Comparison of ENCODE assay signal across 29 cellular contexts in genomic region chr11:1966531-1966930, GRCh38. TPM values are rescaled to one million over a fixed set of nuclear protein-coding genes. Genes with fewer than 3 reads are reported as not detected.
"Had no signal": no experiment of that assay in that cellular context is flagged by ENCODE, and none has a peak within 500 bp of the region (broad histone marks: within the 10 kb centered on the region; RNA-seq: fewer than 3 reads in every experiment).

No MANE protein-coding gene starts in this region.

- H3K27me3 Mint-ChIP-seq: activated CD4-positive, alpha-beta memory T cell treated with anti-CD3 and anti-CD28 coated beads, Interleukin-2, amount 10 ng/mL, durations not matched to agents 7 days and 5 days; activated CD4-positive, alpha-beta T cell treated with anti-CD3 and anti-CD28 coated beads, Interleukin-2, amount 10 ng/mL, durations not matched to agents 7 days and 5 days; activated CD8-positive, alpha-beta memory T cell treated with anti-CD3 and anti-CD28 coated beads, Interleukin-2, amount 10 ng/mL, durations not matched to agents 7 days and 5 days; activated naive CD4-positive, alpha-beta T cell treated with anti-CD3 and anti-CD28 coated beads, Interleukin-2, amount 10 ng/mL, durations not matched to agents 7 days and 5 days; naive thymus-derived CD8-positive, alpha-beta T cell; stimulated activated naive B cell treated with anti-CD40 and anti-IgM and Interleukin-4, amounts not matched to agents 10 μg/mL and 1 μg/mL and 100 μg/mL, for 72 hours; T-helper 17 cell had no signal

- H3K4me3 ChIP-seq: esophagus muscularis mucosa, smooth muscle cell, stomach, thyroid gland, upper lobe of left lung had no signal

- H3K36me3 ChIP-seq: esophagus muscularis mucosa, stomach, thyroid gland, upper lobe of left lung, WERI-Rb-1 had no signal

- H3K27ac Mint-ChIP-seq: activated CD4-positive, alpha-beta memory T cell treated with anti-CD3 and anti-CD28 coated beads, Interleukin-2, amount 10 ng/mL, durations not matched to agents 7 days and 5 days; activated CD4-positive, alpha-beta T cell treated with anti-CD3 and anti-CD28 coated beads, Interleukin-2, amount 10 ng/mL, durations not matched to agents 7 days and 5 days; activated CD8-positive, alpha-beta memory T cell treated with anti-CD3 and anti-CD28 coated beads, Interleukin-2, amount 10 ng/mL, durations not matched to agents 7 days and 5 days; activated naive CD4-positive, alpha-beta T cell treated with anti-CD3 and anti-CD28 coated beads, Interleukin-2, amount 10 ng/mL, durations not matched to agents 7 days and 5 days; activated T-helper 2 cell treated with anti-CD3 and anti-CD28 coated beads, Interferon-gamma antibody, Interleukin-2, Interleukin-4, amounts not matched to agents 10 μg/mL and 5 μg/mL and 100 μg/mL, durations not matched to agents 14 hours and 24 hours and 36 hours; naive thymus-derived CD8-positive, alpha-beta T cell; stimulated activated naive B cell treated with anti-CD40 and anti-IgM and Interleukin-4, amounts not matched to agents 10 μg/mL and 1 μg/mL and 100 μg/mL, for 72 hours; T-helper 17 cell had no signal

- H3K9me3 Mint-ChIP-seq: activated CD4-positive, alpha-beta memory T cell treated with anti-CD3 and anti-CD28 coated beads, Interleukin-2, amount 10 ng/mL, durations not matched to agents 7 days and 5 days; activated CD4-positive, alpha-beta T cell treated with anti-CD3 and anti-CD28 coated beads, Interleukin-2, amount 10 ng/mL, durations not matched to agents 7 days and 5 days; activated naive CD4-positive, alpha-beta T cell treated with anti-CD3 and anti-CD28 coated beads, Interleukin-2, amount 10 ng/mL, durations not matched to agents 7 days and 5 days; activated T-helper 2 cell treated with anti-CD3 and anti-CD28 coated beads, Interferon-gamma antibody, Interleukin-2, Interleukin-4, amounts not matched to agents 10 μg/mL and 5 μg/mL and 100 μg/mL, durations not matched to agents 14 hours and 24 hours and 36 hours; naive thymus-derived CD8-positive, alpha-beta T cell; neural crest cell; stimulated activated naive B cell treated with anti-CD40 and anti-IgM and Interleukin-4, amounts not matched to agents 10 μg/mL and 1 μg/mL and 100 μg/mL, for 72 hours had no signal

- H3K36me3 Mint-ChIP-seq: activated CD8-positive, alpha-beta memory T cell treated with anti-CD3 and anti-CD28 coated beads, Interleukin-2, amount 10 ng/mL, durations not matched to agents 7 days and 5 days; activated naive CD4-positive, alpha-beta T cell treated with anti-CD3 and anti-CD28 coated beads, Interleukin-2, amount 10 ng/mL, durations not matched to agents 7 days and 5 days; naive thymus-derived CD8-positive, alpha-beta T cell; stimulated activated naive B cell treated with anti-CD40 and anti-IgM and Interleukin-4, amounts not matched to agents 10 μg/mL and 1 μg/mL and 100 μg/mL, for 72 hours had no signal

- H3K27ac ChIP-seq: esophagus muscularis mucosa, foreskin keratinocyte, stomach, thyroid gland, upper lobe of left lung, WERI-Rb-1 had no signal

- H3K4me3 Mint-ChIP-seq: activated CD4-positive, alpha-beta memory T cell treated with anti-CD3 and anti-CD28 coated beads, Interleukin-2, amount 10 ng/mL, durations not matched to agents 7 days and 5 days; activated CD4-positive, alpha-beta T cell treated with anti-CD3 and anti-CD28 coated beads, Interleukin-2, amount 10 ng/mL, durations not matched to agents 7 days and 5 days; activated CD8-positive, alpha-beta memory T cell treated with anti-CD3 and anti-CD28 coated beads, Interleukin-2, amount 10 ng/mL, durations not matched to agents 7 days and 5 days; activated naive CD4-positive, alpha-beta T cell treated with anti-CD3 and anti-CD28 coated beads, Interleukin-2, amount 10 ng/mL, durations not matched to agents 7 days and 5 days; naive thymus-derived CD8-positive, alpha-beta T cell; neural crest cell; stimulated activated naive B cell treated with anti-CD40 and anti-IgM and Interleukin-4, amounts not matched to agents 10 μg/mL and 1 μg/mL and 100 μg/mL, for 72 hours; T-helper 17 cell had no signal

- H3K4me1 ChIP-seq: esophagus muscularis mucosa, foreskin keratinocyte, stomach, thyroid gland, upper lobe of left lung had no signal

- DNase-seq: activated CD4-positive, alpha-beta memory T cell treated with anti-CD3 and anti-CD28 coated beads, Interleukin-2, amount 10 ng/mL, durations not matched to agents 7 days and 5 days; activated CD4-positive, alpha-beta T cell treated with anti-CD3 and anti-CD28 coated beads for 1 hour; activated CD4-positive, alpha-beta T cell treated with anti-CD3 and anti-CD28 coated beads, Interleukin-2, amount 10 ng/mL, durations not matched to agents 7 days and 5 days; activated CD8-positive, alpha-beta memory T cell treated with anti-CD3 and anti-CD28 coated beads, Interleukin-2, amount 10 ng/mL, durations not matched to agents 7 days and 5 days; activated naive CD4-positive, alpha-beta T cell treated with anti-CD3 and anti-CD28 coated beads, Interleukin-2, amount 10 ng/mL, durations not matched to agents 7 days and 5 days; activated T-cell treated with anti-CD3 and anti-CD28 coated beads, Interleukin-2, amount 50 U/mL, for 48 hours; amygdala; central memory CD4-positive, alpha-beta T cell; dermis blood vessel endothelial cell; effector CD4-positive, alpha-beta T cell; foreskin keratinocyte; mesenchymal stem cell; naive thymus-derived CD8-positive, alpha-beta T cell; nucleus accumbens; stimulated activated CD4-positive, alpha-beta T cell treated with anti-CD3 and anti-CD28 coated beads, Interleukin-15, amount 100 ng/mL, for 24 hours; stimulated activated CD4-positive, alpha-beta T cell treated with anti-CD3 and anti-CD28 coated beads, Interleukin-2, amount 100 ng/mL, for 24 hours; stimulated activated naive B cell treated with anti-CD40 and anti-IgM and Interleukin-4, amounts not matched to agents 10 μg/mL and 1 μg/mL and 100 μg/mL, for 72 hours; stomach; T-helper 17 cell; T1000; thyroid gland; WERI-Rb-1 had no signal

- H3K9me3 ChIP-seq: esophagus muscularis mucosa, stomach, thyroid gland, upper lobe of left lung had no signal

- H3K4me1 Mint-ChIP-seq: activated CD4-positive, alpha-beta memory T cell treated with anti-CD3 and anti-CD28 coated beads, Interleukin-2, amount 10 ng/mL, durations not matched to agents 7 days and 5 days; activated CD4-positive, alpha-beta T cell treated with anti-CD3 and anti-CD28 coated beads, Interleukin-2, amount 10 ng/mL, durations not matched to agents 7 days and 5 days; activated CD8-positive, alpha-beta memory T cell treated with anti-CD3 and anti-CD28 coated beads, Interleukin-2, amount 10 ng/mL, durations not matched to agents 7 days and 5 days; activated naive CD4-positive, alpha-beta T cell treated with anti-CD3 and anti-CD28 coated beads, Interleukin-2, amount 10 ng/mL, durations not matched to agents 7 days and 5 days; naive thymus-derived CD8-positive, alpha-beta T cell; neural crest cell; stimulated activated naive B cell treated with anti-CD40 and anti-IgM and Interleukin-4, amounts not matched to agents 10 μg/mL and 1 μg/mL and 100 μg/mL, for 72 hours; T-helper 17 cell had no signal

- H3K27me3 ChIP-seq: esophagus muscularis mucosa, foreskin keratinocyte, stomach, thyroid gland, upper lobe of left lung had no signal

- ATAC-seq: activated CD8-positive, alpha-beta memory T cell treated with anti-CD3 and anti-CD28 coated beads, Interleukin-2, amount 10 ng/mL, durations not matched to agents 7 days and 5 days; foreskin keratinocyte; naive thymus-derived CD8-positive, alpha-beta T cell; SK-N-SH treated with all-trans-retinoic acid at 6 μM for 48 hours; stimulated activated naive B cell treated with anti-CD40 and anti-IgM and Interleukin-4, amounts not matched to agents 10 μg/mL and 1 μg/mL and 100 μg/mL, for 72 hours; T-helper 17 cell had no signal

RNA-seq across cellular contexts. Expression of gene H19, which starts 31.1 kb away (rescaled TPM):
- total RNA-seq: activated CD4-positive, alpha-beta memory T cell treated with anti-CD3 and anti-CD28 coated beads, Interleukin-2, amount 10 ng/mL, durations not matched to agents 7 days and 5 days; activated CD4-positive, alpha-beta T cell treated with anti-CD3 and anti-CD28 coated beads, Interleukin-2, amount 10 ng/mL, durations not matched to agents 7 days and 5 days; activated CD8-positive, alpha-beta memory T cell treated with anti-CD3 and anti-CD28 coated beads, Interleukin-2, amount 10 ng/mL, durations not matched to agents 7 days and 5 days; activated T-helper 2 cell treated with anti-CD3 and anti-CD28 coated beads, Interferon-gamma antibody, Interleukin-2, Interleukin-4, amounts not matched to agents 10 μg/mL and 5 μg/mL and 100 μg/mL, durations not matched to agents 14 hours and 24 hours and 36 hours; naive thymus-derived CD8-positive, alpha-beta T cell; T-helper 17 cell had no signal

RNA-seq across cellular contexts. Expression of gene TNNT3, which starts 47.0 kb away (rescaled TPM):
- total RNA-seq: dermis blood vessel endothelial cell, foreskin keratinocyte, glomerular endothelial cell, neural crest cell had no signal
